2 cellular contexts compared by ENCODE assay signal in genomic region chr18:49857708-49858107, GRCh38.
TF ChIP-seq lines count a peak whose summit lies in the region.

No MANE protein-coding gene starts in this region.

TF ChIP-seq in HEK293, 187 proteins besides CTCF, POLR2A, EP300 and RAD21 (continued from another document):
- TF ChIP-seq ZSCAN18 (tag by site-specific recombination; IDR thresholded peaks at IDR 0.05), result no peak
- TF ChIP-seq ZBTB21 (tag by site-specific recombination; IDR thresholded peaks at IDR 0.05), result no peak
- no peak for TF ChIP-seq ZNF280D (tag by site-specific recombination; IDR thresholded peaks at IDR 0.05)
- no peak for TF ChIP-seq KLF10 (tag by site-specific recombination; IDR thresholded peaks at IDR 0.05)
- no peak for TF ChIP-seq GLI4 (tag by site-specific recombination; IDR thresholded peaks at IDR 0.05)
- TF ChIP-seq ZNF449 (tag by site-specific recombination; IDR thresholded peaks at IDR 0.05), result no peak
- TF ChIP-seq ZNF214 (tag by site-specific recombination; IDR thresholded peaks at IDR 0.05; ENCODE audit: borderline replicate concordance), result no peak
- no peak for TF ChIP-seq ZNF24 (tag by site-specific recombination; IDR thresholded peaks at IDR 0.05)
- no peak for TF ChIP-seq ZNF433 (tag by site-specific recombination; IDR thresholded peaks at IDR 0.05; ENCODE audit: low read depth)
- no peak for TF ChIP-seq ZNF341 (tag by site-specific recombination; IDR thresholded peaks at IDR 0.05; ENCODE audit: low read depth)

TF ChIP-seq in WTC11, 78 proteins besides CTCF, POLR2A, EP300 and RAD21 (continued from another document):
- TF ChIP-seq E2F4 (CRISPR knock-in tag; IDR thresholded peaks at IDR 0.05; ENCODE audit: borderline replicate concordance, low read depth) (no peak), ZBTB21 (CRISPR knock-in tag; IDR thresholded peaks at IDR 0.05; ENCODE audit: borderline replicate concordance) (no peak), ZNF425 (CRISPR knock-in tag; conservative IDR thresholded peaks at IDR 0.05) (no peak), IRF1 (CRISPR knock-in tag; IDR thresholded peaks at IDR 0.05) (no peak)
TF ChIP-seq in WTC11: peak in this region for 0.
